22 cellular contexts compared by ENCODE assay signal in the genomic region with DNA sequence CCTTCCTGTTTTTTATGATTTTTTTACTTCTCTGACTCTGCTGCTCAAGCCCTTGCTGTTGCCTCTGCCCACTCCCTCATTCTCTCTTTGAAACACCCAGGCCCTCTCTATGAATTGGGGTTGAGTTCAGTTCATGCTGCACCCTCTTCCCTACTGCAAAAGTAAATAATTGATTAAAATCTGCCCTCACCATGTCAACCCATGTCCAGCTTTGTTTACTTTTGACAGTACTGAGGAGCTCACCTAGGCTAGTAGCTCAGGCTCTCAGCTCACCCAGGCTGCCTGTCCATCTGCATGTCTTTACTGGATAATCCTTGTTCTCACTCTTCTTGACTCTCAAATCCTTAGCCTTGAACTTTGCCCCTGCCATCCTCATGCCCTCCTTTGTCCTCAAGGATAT.
"Had no signal": no experiment of that assay in that cellular context is flagged by ENCODE, and none has a peak within 500 bp of the region (broad histone marks: within the 10 kb centered on the region; RNA-seq: fewer than 3 reads in every experiment).

No MANE protein-coding gene starts in this region.

- H3K27ac ChIP-seq: epithelial cell of prostate, gastrocnemius medialis, heart left ventricle, hepatocyte, left lung, prostate gland, skin epidermis, spleen, thoracic aorta, tibial nerve, upper lobe of left lung had no signal

- DNase-seq: effector CD8-positive, alpha-beta T cell; endodermal cell; foreskin fibroblast; gastrocnemius medialis; heart left ventricle; kidney; left lung; mesenchymal stem cell; midbrain; naive thymus-derived CD8-positive, alpha-beta T cell; nephron progenitor cell; nucleus accumbens; right cardiac atrium; spleen; stimulated activated naive B cell treated with anti-CD40 and anti-IgM and Interleukin-4, amounts not matched to agents 10 μg/mL and 1 μg/mL and 100 μg/mL, for 72 hours; upper lobe of left lung had no signal
